Comparison of ENCODE assay signal across 17 cellular contexts in genomic region chr1:234135501-234135900, GRCh38.
A peak's percentile ranks its signal among the peaks of the same experiment; 100 is the strongest.
DNase-seq lines count a peak whose midpoint lies in the region; ATAC-seq lines count a peak whose summit lies in the region.
"Had no signal": no experiment of that assay in that cellular context is flagged by ENCODE, and none has a peak within 500 bp of the region (broad histone marks: within the 10 kb centered on the region; RNA-seq: fewer than 3 reads in every experiment).

No MANE protein-coding gene starts in this region.

- no peak overlapping the region for H3K27ac Mint-ChIP-seq in T-helper 17 cell
- H3K27ac Mint-ChIP-seq: H9; T-helper 1 cell treated with Interleukin-12 subunit alpha and Interleukin-12 subunit beta and Interleukin-4 antibody, amounts not matched to agents 30 μg/mL and 1 μg/mL, for 36 hours had no signal

- intact Hi-C loops in Right ventricle myocardium superior (cut with DNase I) = no loop called here

- DNase-seq in COR-L47 (lab: John Stamatoyannopoulos, UW) (peak; percentile 73), NCI-H1105 treated with DMSO at 0.1 percent for 48 hours (lab: John Stamatoyannopoulos, UW) (peak; percentile 69), NCI-H2171 treated with DMSO at 0.1 percent for 48 hours (lab: John Stamatoyannopoulos, UW) (peak; percentile 73), T-helper 17 cell (no peak), Right ventricle myocardium superior (no peak), glomerular visceral epithelial cell (ENCODE audit: extremely low spot score) (no peak)
- DNase-seq: C1 segment of cervical spinal cord, H9, Kasumi-1, MM.1S, NCI-H1092 treated with DMSO at 0.1 percent for 48 hours, NCI-H187 treated with DMSO at 0.1 percent for 48 hours, NCI-H446, SIG-M5 had no signal

- no peaks in the 10 kb centered on the region for H3K4me1 Mint-ChIP-seq in T-helper 17 cell
- H3K4me1 Mint-ChIP-seq: H9 had no signal

- H3K36me3 Mint-ChIP-seq in T-helper 17 cell (ENCODE audit: low read depth) = no peaks in the 10 kb centered on the region

- H3K4me3 Mint-ChIP-seq in T-helper 17 cell = peak overlapping the region; percentile 25
- H3K4me3 Mint-ChIP-seq: H9; T-helper 1 cell treated with Interleukin-12 subunit alpha and Interleukin-12 subunit beta and Interleukin-4 antibody, amounts not matched to agents 30 μg/mL and 1 μg/mL, for 36 hours had no signal

- no peak for ATAC-seq in T-helper 17 cell
- ATAC-seq in HG03521 (IDR thresholded peaks at IDR 0.05; ENCODE audit: unreplicated experiment) = no peak
- ATAC-seq in Right ventricle myocardium superior (ENCODE audit: poor library complexity) = no peak
- ATAC-seq in HG03108 (IDR thresholded peaks at IDR 0.05; ENCODE audit: unreplicated experiment) = no peak

- peaks cover 27% of the 10 kb centered on the region for H3K27me3 Mint-ChIP-seq in T-helper 17 cell

- H3K9me3 ChIP-seq in T-helper 17 cell (ENCODE audit: control insufficient read depth, low read length, poor library complexity, severe bottlenecking) = no peaks in the 10 kb centered on the region

Comparison
In these comparisons a context has a peak if more than half of its experiments do, and no peak if none do; other contexts are left out.
1. DNase-seq: peak in COR-L47 (single experiment), NCI-H1105 treated with DMSO at 0.1 percent for 48 hours (single experiment) and NCI-H2171 treated with DMSO at 0.1 percent for 48 hours (single experiment); none in T-helper 17 cell (0 of 3), Right ventricle myocardium superior (single experiment) and glomerular visceral epithelial cell (single experiment).